In genomic region chr5:143126121-143127019, GRCh38 we compare ENCODE assay signal across 1 cellular context.
TF ChIP-seq lines count a peak whose summit lies in the region.

No MANE protein-coding gene starts in this region.

TF ChIP-seq in HEK293, 187 proteins besides CTCF, POLR2A, EP300 and RAD21 (continued from another document):
- TF ChIP-seq ZNF629 (tag by site-specific recombination; IDR thresholded peaks at IDR 0.05) (no peak), ZNF585B (tag by site-specific recombination; IDR thresholded peaks at IDR 0.05) (peak; percentile 30), GLI4 (tag by site-specific recombination; IDR thresholded peaks at IDR 0.05) (no peak), ZNF701 (tag by site-specific recombination; IDR thresholded peaks at IDR 0.05) (no peak), ZSCAN5A (tag by site-specific recombination; IDR thresholded peaks at IDR 0.05) (no peak), ZNF155 (tag by site-specific recombination; IDR thresholded peaks at IDR 0.05) (no peak), ZNF529 (tag by site-specific recombination; IDR thresholded peaks at IDR 0.05; ENCODE audit: insufficient replicate concordance) (no peak), ZBTB17 (tag by site-specific recombination; IDR thresholded peaks at IDR 0.05) (peak; percentile 37; the same call in 1 of the 2 replicates), ZFHX2 (tag by site-specific recombination; conservative IDR thresholded peaks at IDR 0.05) (peak; percentile 38)
- TF ChIP-seq, protein P1, sequence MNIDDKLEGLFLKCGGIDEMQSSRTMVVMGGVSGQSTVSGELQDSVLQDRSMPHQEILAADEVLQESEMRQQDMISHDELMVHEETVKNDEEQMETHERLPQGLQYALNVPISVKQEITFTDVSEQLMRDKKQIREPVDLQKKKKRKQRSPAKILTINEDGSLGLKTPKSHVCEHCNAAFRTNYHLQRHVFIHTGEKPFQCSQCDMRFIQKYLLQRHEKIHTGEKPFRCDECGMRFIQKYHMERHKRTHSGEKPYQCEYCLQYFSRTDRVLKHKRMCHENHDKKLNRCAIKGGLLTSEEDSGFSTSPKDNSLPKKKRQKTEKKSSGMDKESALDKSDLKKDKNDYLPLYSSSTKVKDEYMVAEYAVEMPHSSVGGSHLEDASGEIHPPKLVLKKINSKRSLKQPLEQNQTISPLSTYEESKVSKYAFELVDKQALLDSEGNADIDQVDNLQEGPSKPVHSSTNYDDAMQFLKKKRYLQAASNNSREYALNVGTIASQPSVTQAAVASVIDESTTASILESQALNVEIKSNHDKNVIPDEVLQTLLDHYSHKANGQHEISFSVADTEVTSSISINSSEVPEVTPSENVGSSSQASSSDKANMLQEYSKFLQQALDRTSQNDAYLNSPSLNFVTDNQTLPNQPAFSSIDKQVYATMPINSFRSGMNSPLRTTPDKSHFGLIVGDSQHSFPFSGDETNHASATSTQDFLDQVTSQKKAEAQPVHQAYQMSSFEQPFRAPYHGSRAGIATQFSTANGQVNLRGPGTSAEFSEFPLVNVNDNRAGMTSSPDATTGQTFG (tag by site-specific recombination; IDR thresholded peaks at IDR 0.05; ENCODE audit: borderline replicate concordance), result no peak
- TF ChIP-seq, protein P2, sequence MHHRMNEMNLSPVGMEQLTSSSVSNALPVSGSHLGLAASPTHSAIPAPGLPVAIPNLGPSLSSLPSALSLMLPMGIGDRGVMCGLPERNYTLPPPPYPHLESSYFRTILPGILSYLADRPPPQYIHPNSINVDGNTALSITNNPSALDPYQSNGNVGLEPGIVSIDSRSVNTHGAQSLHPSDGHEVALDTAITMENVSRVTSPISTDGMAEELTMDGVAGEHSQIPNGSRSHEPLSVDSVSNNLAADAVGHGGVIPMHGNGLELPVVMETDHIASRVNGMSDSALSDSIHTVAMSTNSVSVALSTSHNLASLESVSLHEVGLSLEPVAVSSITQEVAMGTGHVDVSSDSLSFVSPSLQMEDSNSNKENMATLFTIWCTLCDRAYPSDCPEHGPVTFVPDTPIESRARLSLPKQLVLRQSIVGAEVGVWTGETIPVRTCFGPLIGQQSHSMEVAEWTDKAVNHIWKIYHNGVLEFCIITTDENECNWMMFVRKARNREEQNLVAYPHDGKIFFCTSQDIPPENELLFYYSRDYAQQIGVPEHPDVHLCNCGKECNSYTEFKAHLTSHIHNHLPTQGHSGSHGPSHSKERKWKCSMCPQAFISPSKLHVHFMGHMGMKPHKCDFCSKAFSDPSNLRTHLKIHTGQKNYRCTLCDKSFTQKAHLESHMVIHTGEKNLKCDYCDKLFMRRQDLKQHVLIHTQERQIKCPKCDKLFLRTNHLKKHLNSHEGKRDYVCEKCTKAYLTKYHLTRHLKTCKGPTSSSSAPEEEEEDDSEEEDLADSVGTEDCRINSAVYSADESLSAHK (tag by site-specific recombination; IDR thresholded peaks at IDR 0.05), result no peak
